In genomic region chr10:11018426-11018818, GRCh38 we compare ENCODE assay signal across 8 cellular contexts. TPM values are rescaled to one million over a fixed set of nuclear protein-coding genes. Genes with fewer than 3 reads are reported as not detected.
DNase-seq lines count a peak whose midpoint lies in the region; ATAC-seq lines count a peak whose summit lies in the region.

No MANE protein-coding gene starts in this region.

- H3K9me3 Mint-ChIP-seq in activated CD4-positive, alpha-beta T cell treated with anti-CD3 and anti-CD28 coated beads, Interleukin-2, amount 10 ng/mL, durations not matched to agents 7 days and 5 days = no peaks in the 10 kb centered on the region
- H3K9me3 Mint-ChIP-seq in activated naive CD8-positive, alpha-beta T cell treated with anti-CD3 and anti-CD28 coated beads, Interleukin-2, amount 10 ng/mL, durations not matched to agents 7 days and 5 days = no peaks in the 10 kb centered on the region
- H3K9me3 Mint-ChIP-seq in immature natural killer cell = no peaks in the 10 kb centered on the region
- no peaks in the 10 kb centered on the region for H3K9me3 Mint-ChIP-seq in stimulated activated naive CD8-positive, alpha-beta T cell treated with anti-CD3 and anti-CD28 coated beads, Interleukin-15, amount 100 ng/mL, for 72 hours

- POLR2A ChIA-PET in activated CD4-positive, alpha-beta T cell treated with anti-CD3 and anti-CD28 coated beads, Interleukin-2, amount 10 ng/mL, durations not matched to agents 7 days and 5 days (lab: Charles Lee) = interaction anchor here (0.6 kb wide), 1 partner anchor 174 kb away, joined by 3 read pairs; no protein-coding TSS in a partner anchor
- POLR2A ChIA-PET in activated naive CD8-positive, alpha-beta T cell treated with anti-CD3 and anti-CD28 coated beads, Interleukin-2, amount 10 ng/mL, durations not matched to agents 7 days and 5 days (lab: Charles Lee) = interaction anchor here (1.2 to 2.5 kb wide), 2 partner anchors 146 kb away, joined by 3 to 13 read pairs; no protein-coding TSS in a partner anchor

- H3K4me3 Mint-ChIP-seq in activated CD4-positive, alpha-beta T cell treated with anti-CD3 and anti-CD28 coated beads, Interleukin-2, amount 10 ng/mL, durations not matched to agents 7 days and 5 days = peak overlapping the region; percentile 80
- H3K4me3 Mint-ChIP-seq in activated naive CD8-positive, alpha-beta T cell treated with anti-CD3 and anti-CD28 coated beads, Interleukin-2, amount 10 ng/mL, durations not matched to agents 7 days and 5 days = peak overlapping the region; percentile 55
- peak overlapping the region; percentile 72 to 83 (median 79) for H3K4me3 Mint-ChIP-seq in immature natural killer cell
- H3K4me3 Mint-ChIP-seq in stimulated activated naive CD8-positive, alpha-beta T cell treated with anti-CD3 and anti-CD28 coated beads, Interleukin-15, amount 100 ng/mL, for 72 hours = peak overlapping the region; percentile 74 to 75

- H3K4me1 Mint-ChIP-seq in activated CD4-positive, alpha-beta T cell treated with anti-CD3 and anti-CD28 coated beads, Interleukin-2, amount 10 ng/mL, durations not matched to agents 7 days and 5 days = peaks cover 17% of the 10 kb centered on the region
- peaks cover 5% of the 10 kb centered on the region for H3K4me1 Mint-ChIP-seq in activated naive CD8-positive, alpha-beta T cell treated with anti-CD3 and anti-CD28 coated beads, Interleukin-2, amount 10 ng/mL, durations not matched to agents 7 days and 5 days
- peaks cover 10 to 12% of the 10 kb centered on the region in 2 donors for H3K4me1 Mint-ChIP-seq in immature natural killer cell
- H3K4me1 Mint-ChIP-seq in stimulated activated naive CD8-positive, alpha-beta T cell treated with anti-CD3 and anti-CD28 coated beads, Interleukin-15, amount 100 ng/mL, for 72 hours = peaks cover 7% of the 10 kb centered on the region

- H3K36me3 Mint-ChIP-seq in activated CD4-positive, alpha-beta T cell treated with anti-CD3 and anti-CD28 coated beads, Interleukin-2, amount 10 ng/mL, durations not matched to agents 7 days and 5 days (ENCODE audit: low read depth) = peaks cover 3% of the 10 kb centered on the region
- H3K36me3 Mint-ChIP-seq in activated naive CD8-positive, alpha-beta T cell treated with anti-CD3 and anti-CD28 coated beads, Interleukin-2, amount 10 ng/mL, durations not matched to agents 7 days and 5 days = no peaks in the 10 kb centered on the region
- peaks cover 0 to 3% (median 0%) of the 10 kb centered on the region in 3 donors for H3K36me3 Mint-ChIP-seq in immature natural killer cell

- CTCF ChIA-PET in activated CD4-positive, alpha-beta T cell treated with anti-CD3 and anti-CD28 coated beads, Interleukin-2, amount 10 ng/mL, durations not matched to agents 7 days and 5 days (lab: Charles Lee) = no interaction called here

- peak overlapping the region; percentile 34 for H3K27ac Mint-ChIP-seq in activated CD4-positive, alpha-beta T cell treated with anti-CD3 and anti-CD28 coated beads, Interleukin-2, amount 10 ng/mL, durations not matched to agents 7 days and 5 days
- no peak overlapping the region for H3K27ac Mint-ChIP-seq in activated naive CD8-positive, alpha-beta T cell treated with anti-CD3 and anti-CD28 coated beads, Interleukin-2, amount 10 ng/mL, durations not matched to agents 7 days and 5 days
- H3K27ac Mint-ChIP-seq in immature natural killer cell = no peak overlapping the region
- H3K27ac Mint-ChIP-seq in stimulated activated naive CD8-positive, alpha-beta T cell treated with anti-CD3 and anti-CD28 coated beads, Interleukin-15, amount 100 ng/mL, for 72 hours = no peak overlapping the region

- peak; percentile 6 for DNase-seq in activated CD4-positive, alpha-beta T cell treated with anti-CD3 and anti-CD28 coated beads, Interleukin-2, amount 10 ng/mL, durations not matched to agents 7 days and 5 days
- DNase-seq in activated CD4-positive, alpha-beta T cell treated with anti-CD3 and anti-CD28 coated beads for 1 hour = no peak
- DNase-seq in activated naive CD8-positive, alpha-beta T cell treated with anti-CD3 and anti-CD28 coated beads, Interleukin-2, amount 10 ng/mL, durations not matched to agents 7 days and 5 days = no peak
- no peak for DNase-seq in immature natural killer cell
- DNase-seq in stimulated activated naive CD8-positive, alpha-beta T cell treated with anti-CD3 and anti-CD28 coated beads, Interleukin-15, amount 100 ng/mL, for 72 hours = no peak
- no peak for DNase-seq in NCI-H2227 (lab: John Stamatoyannopoulos, UW; ENCODE audit: unreplicated experiment)
- no peak for DNase-seq in central memory CD4-positive, alpha-beta T cell
- no peak for DNase-seq in NCI-H1436 (lab: John Stamatoyannopoulos, UW)

- peak; percentile 19 for ATAC-seq in activated naive CD8-positive, alpha-beta T cell treated with anti-CD3 and anti-CD28 coated beads, Interleukin-2, amount 10 ng/mL, durations not matched to agents 7 days and 5 days (ENCODE audit: low read depth)
- ATAC-seq in stimulated activated naive CD8-positive, alpha-beta T cell treated with anti-CD3 and anti-CD28 coated beads, Interleukin-15, amount 100 ng/mL, for 72 hours = peak; percentile 62

- H3K27me3 Mint-ChIP-seq in activated CD4-positive, alpha-beta T cell treated with anti-CD3 and anti-CD28 coated beads, Interleukin-2, amount 10 ng/mL, durations not matched to agents 7 days and 5 days = peaks cover 73% of the 10 kb centered on the region
- peaks cover 82% of the 10 kb centered on the region for H3K27me3 Mint-ChIP-seq in activated naive CD8-positive, alpha-beta T cell treated with anti-CD3 and anti-CD28 coated beads, Interleukin-2, amount 10 ng/mL, durations not matched to agents 7 days and 5 days
- H3K27me3 Mint-ChIP-seq in immature natural killer cell (ENCODE audit: low read depth in 3 of 3) = peaks cover 19 to 47% (median 21%) of the 10 kb centered on the region in 3 donors
- H3K27me3 Mint-ChIP-seq in stimulated activated naive CD8-positive, alpha-beta T cell treated with anti-CD3 and anti-CD28 coated beads, Interleukin-15, amount 100 ng/mL, for 72 hours = peaks cover 80% of the 10 kb centered on the region

RNA-seq across cellular contexts. Expression of gene CELF2, which starts 0.8 kb away (rescaled TPM):
- total RNA-seq in activated CD4-positive, alpha-beta T cell treated with anti-CD3 and anti-CD28 coated beads, Interleukin-2, amount 10 ng/mL, durations not matched to agents 7 days and 5 days = 100 to 1,000 TPM; 165 to 181 TPM
- 100 to 1,000 TPM; 168 TPM for total RNA-seq in activated naive CD8-positive, alpha-beta T cell treated with anti-CD3 and anti-CD28 coated beads, Interleukin-2, amount 10 ng/mL, durations not matched to agents 7 days and 5 days
- polyA plus RNA-seq in immature natural killer cell = 100 to 1,000 TPM in 1 of 3 donors, 10 to 100 TPM in 2; 64.2 to 174 (median 95.4) TPM
